In genomic region chr14:92391746-92392145, GRCh38 we compare ENCODE assay signal across 16 cellular contexts.
"Had no signal": no experiment of that assay in that cellular context is flagged by ENCODE, and none has a peak within 500 bp of the region (broad histone marks: within the 10 kb centered on the region; RNA-seq: fewer than 3 reads in every experiment).

No MANE protein-coding gene starts in this region.

- H3K9me3 ChIP-seq: body of pancreas had no signal

- H3K9me3 Mint-ChIP-seq: activated CD8-positive, alpha-beta T cell treated with anti-CD3 and anti-CD28 coated beads for 36 hours; natural killer cell had no signal

- H3K27me3 ChIP-seq: body of pancreas had no signal

- ATAC-seq: activated CD8-positive, alpha-beta T cell treated with anti-CD3 and anti-CD28 coated beads for 36 hours; body of pancreas; esophagus mucosa; natural killer cell had no signal

- H3K4me3 ChIP-seq: body of pancreas, coronary artery, hepatocyte had no signal

- H3K27me3 Mint-ChIP-seq: activated CD8-positive, alpha-beta T cell treated with anti-CD3 and anti-CD28 coated beads for 36 hours; activated naive CD8-positive, alpha-beta T cell had no signal

- H3K27ac ChIP-seq: body of pancreas, coronary artery, hepatocyte, VCaP had no signal

- H3K4me1 ChIP-seq: body of pancreas had no signal

- H3K4me3 Mint-ChIP-seq: activated CD8-positive, alpha-beta T cell treated with anti-CD3 and anti-CD28 coated beads for 36 hours; activated naive CD8-positive, alpha-beta T cell; natural killer cell had no signal

- H3K27ac Mint-ChIP-seq: activated CD8-positive, alpha-beta T cell treated with anti-CD3 and anti-CD28 coated beads for 36 hours; activated naive CD8-positive, alpha-beta T cell; natural killer cell had no signal

- DNase-seq: activated CD8-positive, alpha-beta T cell treated with anti-CD3 and anti-CD28 coated beads for 36 hours; activated gamma-delta T cell treated with Interleukin-2 at 50 U/mL for 16 hours; amygdala; central memory CD4-positive, alpha-beta T cell; natural killer cell; nucleus accumbens; stimulated activated CD4-positive, alpha-beta T cell treated with anti-CD3 and anti-CD28 coated beads, Interleukin-2, amount 100 ng/mL, for 48 hours; stimulated activated naive CD4-positive, alpha-beta T cell treated with Interleukin-2 at 50 U/mL for 16 hours; substantia nigra; trophoblast cell had no signal

- H3K36me3 Mint-ChIP-seq: activated naive CD8-positive, alpha-beta T cell; natural killer cell had no signal
